Comparison of ENCODE assay signal across 21 cellular contexts in the genomic region with DNA sequence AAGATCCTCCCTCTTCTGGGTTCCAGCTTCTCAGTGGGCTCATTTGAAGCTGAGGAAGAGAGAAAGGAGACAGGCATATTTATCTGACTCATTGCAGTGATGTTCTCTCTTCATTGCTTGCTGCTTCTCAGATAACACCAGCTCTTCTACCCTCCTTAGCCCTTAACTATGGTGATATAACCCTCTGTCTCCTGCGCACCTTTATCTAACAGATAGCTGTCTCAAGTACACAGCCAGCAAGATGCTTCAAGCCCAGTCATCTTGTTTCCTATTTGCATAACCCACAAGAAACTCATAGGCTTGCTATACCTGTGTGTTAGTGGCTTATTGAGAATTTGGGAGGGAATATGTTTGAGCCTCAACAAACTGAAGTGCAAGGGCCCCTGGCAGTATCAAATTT. TPM values are rescaled to one million over a fixed set of nuclear protein-coding genes. Genes with fewer than 3 reads are reported as not detected.
DNase-seq lines count a peak whose midpoint lies in the region; ATAC-seq, FAIRE-seq and TF ChIP-seq lines count a peak whose summit lies in the region.
"Had no signal": no experiment of that assay in that cellular context is flagged by ENCODE, and none has a peak within 500 bp of the region (broad histone marks: within the 10 kb centered on the region; RNA-seq: fewer than 3 reads in every experiment).

No MANE protein-coding gene starts in this region.

- peak; percentile 69 for ATAC-seq in GM18858 (IDR thresholded peaks at IDR 0.05; ENCODE audit: unreplicated experiment)
- ATAC-seq in HG02798 (IDR thresholded peaks at IDR 0.05; ENCODE audit: poor library complexity, unreplicated experiment), result peak; percentile 74
- ATAC-seq: Right ventricle myocardium inferior had no signal

- H3K36me3 Mint-ChIP-seq in astrocyte (ENCODE audit: low read depth, unreplicated experiment), result peaks cover 11% of the 10 kb centered on the region
- no peaks in the 10 kb centered on the region for H3K36me3 Mint-ChIP-seq in activated CD4-positive, alpha-beta memory T cell treated with anti-CD3 and anti-CD28 coated beads for 36 hours
- H3K36me3 Mint-ChIP-seq in Calu3 (ENCODE audit: insufficient read depth, unreplicated experiment), result no peaks in the 10 kb centered on the region
- H3K36me3 Mint-ChIP-seq: WTC11 had no signal

- no peak for FAIRE-seq in astrocyte (lab: Jason Lieb, UNC)

- POLR2A ChIA-PET in activated CD4-positive, alpha-beta memory T cell treated with anti-CD3 and anti-CD28 coated beads for 36 hours (lab: Charles Lee), result no interaction called here

- H3K9me3 ChIP-seq in astrocyte (ENCODE audit: insufficient read depth, low read depth, low read length) (no peaks in the 10 kb centered on the region), stomach smooth muscle (ENCODE audit: control insufficient read depth in 2 of 2, low read length in 2 of 2) (no peaks in the 10 kb centered on the region)
- H3K9me3 ChIP-seq: BLaER1 treated with 17β-estradiol and CSF1 and Interleukin-3, amounts not matched to agents 10 nM and 100 nM; neutrophil; thoracic aorta had no signal

- H3K27me3 ChIP-seq in astrocyte (ENCODE audit: insufficient read depth, low read length), result no peaks in the 10 kb centered on the region
- no peaks in the 10 kb centered on the region for H3K27me3 ChIP-seq in stomach smooth muscle (ENCODE audit: control insufficient read depth in 1 of 2, insufficient read depth in 2 of 2, low read length in 2 of 2)
- H3K27me3 ChIP-seq: BLaER1 treated with 17β-estradiol and CSF1 and Interleukin-3, amounts not matched to agents 10 nM and 100 nM had no signal

- peaks cover 48% of the 10 kb centered on the region for H3K4me1 ChIP-seq in astrocyte (ENCODE audit: insufficient read depth, low read length)
- H3K4me1 ChIP-seq in stomach smooth muscle (ENCODE audit: control insufficient read depth, insufficient read depth, low read length), result peaks cover 34% of the 10 kb centered on the region
- H3K4me1 ChIP-seq: BLaER1 treated with 17β-estradiol and CSF1 and Interleukin-3, amounts not matched to agents 10 nM and 100 nM had no signal

- H4K20me1 ChIP-seq in astrocyte (ENCODE audit: insufficient read depth, low read length), result peaks cover 13% of the 10 kb centered on the region
- H4K20me1 ChIP-seq: BLaER1 treated with 17β-estradiol and CSF1 and Interleukin-3, amounts not matched to agents 10 nM and 100 nM had no signal

- peaks cover 59% of the 10 kb centered on the region for H3K79me2 ChIP-seq in astrocyte (ENCODE audit: insufficient read depth, low read length)

- H3K27ac ChIP-seq in astrocyte (ENCODE audit: low read depth, low read length) (no peak overlapping the region), stomach smooth muscle (ENCODE audit: low read length) (peak overlapping the region; percentile 13)
- H3K27ac ChIP-seq: BLaER1 treated with 17β-estradiol and CSF1 and Interleukin-3, amounts not matched to agents 10 nM and 100 nM; KMS-11; neutrophil; thoracic aorta had no signal

- H3K9me3 Mint-ChIP-seq in astrocyte (ENCODE audit: unreplicated experiment) (no peaks in the 10 kb centered on the region), Calu3 (ENCODE audit: low read depth, unreplicated experiment) (no peaks in the 10 kb centered on the region)
- no peaks in the 10 kb centered on the region for H3K9me3 Mint-ChIP-seq in activated CD4-positive, alpha-beta memory T cell treated with anti-CD3 and anti-CD28 coated beads for 36 hours
- H3K9me3 Mint-ChIP-seq: HFFc6; T-helper 1 cell treated with Interleukin-12 subunit alpha and Interleukin-12 subunit beta and Interleukin-4 antibody, amounts not matched to agents 30 μg/mL and 1 μg/mL, for 36 hours; WTC11 had no signal

- CTCF ChIA-PET in activated CD4-positive, alpha-beta memory T cell treated with anti-CD3 and anti-CD28 coated beads for 36 hours (lab: Charles Lee), result interaction anchor here (1.3 to 1.8 kb wide), 2 partner anchors 205 to 208 kb away, joined by 3 to 6 read pairs; no protein-coding TSS in a partner anchor
- CTCF ChIA-PET in Calu3 (lab: Charles Lee), result interaction anchor here (1.9 kb wide), 1 partner anchor 205 kb away, joined by 8 read pairs; no protein-coding TSS in a partner anchor

- DNase-seq in astrocyte (ENCODE audit: low read depth) (no peak), putamen (ENCODE audit: low spot score) (no peak), Calu3 (no peak)
- no peak for DNase-seq in activated CD4-positive, alpha-beta memory T cell treated with anti-CD3 and anti-CD28 coated beads for 36 hours
- DNase-seq: activated naive CD4-positive, alpha-beta T cell; aorta; HFFc6; NCI-H1092 treated with DMSO at 0.1 percent for 48 hours; NCI-H2227 treated with DMSO at 0.1 percent for 48 hours; stimulated activated CD4-positive, alpha-beta T cell treated with anti-CD3 and anti-CD28 coated beads, Interleukin-4, amount 100 ng/mL, for 24 hours; stimulated activated CD8-positive, alpha-beta memory T cell treated with anti-CD3 and anti-CD28 coated beads, Interleukin-4, amount 100 ng/mL, for 48 hours had no signal

- H3K4me2 ChIP-seq in astrocyte (ENCODE audit: low read length), result no peak overlapping the region
- H3K4me2 ChIP-seq: BLaER1 treated with 17β-estradiol and CSF1 and Interleukin-3, amounts not matched to agents 10 nM and 100 nM; KMS-11 had no signal

- no peak overlapping the region for H3K4me3 ChIP-seq in astrocyte (ENCODE audit: insufficient read depth, low read depth, low read length)
- H3K4me3 ChIP-seq in stomach smooth muscle (ENCODE audit: low read length in 2 of 2), result no peak overlapping the region
- H3K4me3 ChIP-seq: BLaER1 treated with 17β-estradiol and CSF1 and Interleukin-3, amounts not matched to agents 10 nM and 100 nM; thoracic aorta had no signal

- H3K36me3 ChIP-seq in astrocyte (ENCODE audit: insufficient read depth, low read length), result peaks cover 24% of the 10 kb centered on the region
- H3K36me3 ChIP-seq in stomach smooth muscle (ENCODE audit: control insufficient read depth in 2 of 2, insufficient read depth in 2 of 2, low read length in 2 of 2), result peaks cover 9 to 11% of the 10 kb centered on the region in 2 donors
- H3K36me3 ChIP-seq: BLaER1 treated with 17β-estradiol and CSF1 and Interleukin-3, amounts not matched to agents 10 nM and 100 nM; neutrophil had no signal

- no peak for TF ChIP-seq CTCF in astrocyte (IDR thresholded peaks at IDR 0.05; ENCODE audit: insufficient read depth, low read depth, low read length)
- no peak for TF ChIP-seq CTCF in Calu3 (IDR thresholded peaks at IDR 0.05; ENCODE audit: unreplicated experiment)

- peak overlapping the region; percentile 55 for H3K27ac Mint-ChIP-seq in astrocyte (ENCODE audit: unreplicated experiment)
- no peak overlapping the region for H3K27ac Mint-ChIP-seq in activated CD4-positive, alpha-beta memory T cell treated with anti-CD3 and anti-CD28 coated beads for 36 hours
- no peak overlapping the region for H3K27ac Mint-ChIP-seq in Calu3 (ENCODE audit: unreplicated experiment)
- H3K27ac Mint-ChIP-seq: HFFc6; T-helper 1 cell treated with Interleukin-12 subunit alpha and Interleukin-12 subunit beta and Interleukin-4 antibody, amounts not matched to agents 30 μg/mL and 1 μg/mL, for 36 hours; WTC11 had no signal

- BruUV-seq in Calu3 (replicated peaks; lab: Mats Ljungman, UMichigan), result no TSS peak

- intact Hi-C loops in activated CD4-positive, alpha-beta memory T cell treated with anti-CD3 and anti-CD28 coated beads for 36 hours (cut with micrococcal nuclease), result loop anchor here (10.0 kb wide), 1 partner anchor 1218 kb away; no protein-coding TSS in a partner anchor
- intact Hi-C loops in Calu3 (cut with micrococcal nuclease; ENCODE audit: unreplicated experiment), result no loop called here

- no peak overlapping the region for H3K9ac ChIP-seq in astrocyte (ENCODE audit: low read length)
- no peak overlapping the region for H3K9ac ChIP-seq in stomach smooth muscle (ENCODE audit: low read length in 2 of 2)
- H3K9ac ChIP-seq: BLaER1 treated with 17β-estradiol and CSF1 and Interleukin-3, amounts not matched to agents 10 nM and 100 nM; KMS-11 had no signal

- peaks cover 85% of the 10 kb centered on the region for H3K4me1 Mint-ChIP-seq in astrocyte (ENCODE audit: low read depth, unreplicated experiment)
- no peaks in the 10 kb centered on the region for H3K4me1 Mint-ChIP-seq in activated CD4-positive, alpha-beta memory T cell treated with anti-CD3 and anti-CD28 coated beads for 36 hours (ENCODE audit: low read depth)
- H3K4me1 Mint-ChIP-seq in Calu3 (ENCODE audit: low read depth, unreplicated experiment), result peaks cover 47% of the 10 kb centered on the region

- H3K27me3 Mint-ChIP-seq in astrocyte (ENCODE audit: low read depth, unreplicated experiment) (no peaks in the 10 kb centered on the region), Calu3 (ENCODE audit: unreplicated experiment) (no peaks in the 10 kb centered on the region)
- H3K27me3 Mint-ChIP-seq in activated CD4-positive, alpha-beta memory T cell treated with anti-CD3 and anti-CD28 coated beads for 36 hours, result peaks cover 23% of the 10 kb centered on the region

- H3K4me3 Mint-ChIP-seq in astrocyte (ENCODE audit: unreplicated experiment) (no peak overlapping the region), Calu3 (ENCODE audit: low read depth, unreplicated experiment) (no peak overlapping the region)
- no peak overlapping the region for H3K4me3 Mint-ChIP-seq in activated CD4-positive, alpha-beta memory T cell treated with anti-CD3 and anti-CD28 coated beads for 36 hours
- H3K4me3 Mint-ChIP-seq: HFFc6; T-helper 1 cell treated with Interleukin-12 subunit alpha and Interleukin-12 subunit beta and Interleukin-4 antibody, amounts not matched to agents 30 μg/mL and 1 μg/mL, for 36 hours; WTC11 had no signal

- no peak overlapping the region for H2AFZ ChIP-seq in astrocyte (ENCODE audit: low read depth, low read length)

RNA-seq across cellular contexts. Expression of a gene that starts 12.6 kb away (rescaled TPM):
- total RNA-seq in astrocyte, result 680 and 717 TPM in 2 replicates
- total RNA-seq in activated CD4-positive, alpha-beta memory T cell treated with anti-CD3 and anti-CD28 coated beads for 36 hours, result 1 to 10 TPM; 1.9 to 2.3 TPM
- total RNA-seq in Calu3 (2022), result 13.9 and 14.5 TPM in 2 replicates

Comparison
In these comparisons a context has a peak if more than half of its experiments do, and no peak if none do; other contexts are left out.
1. RNA of a gene that starts 12.6 kb away (total RNA-seq): 680 to 717 TPM in astrocyte; 13.9 to 14.5 TPM in Calu3 and 1.9 to 2.3 TPM in activated CD4-positive, alpha-beta memory T cell treated with anti-CD3 and anti-CD28 coated beads for 36 hours; every median in the first group is over 10 times any median in the second.